Comparison of ENCODE assay signal across 1 cellular context in the genomic region with DNA sequence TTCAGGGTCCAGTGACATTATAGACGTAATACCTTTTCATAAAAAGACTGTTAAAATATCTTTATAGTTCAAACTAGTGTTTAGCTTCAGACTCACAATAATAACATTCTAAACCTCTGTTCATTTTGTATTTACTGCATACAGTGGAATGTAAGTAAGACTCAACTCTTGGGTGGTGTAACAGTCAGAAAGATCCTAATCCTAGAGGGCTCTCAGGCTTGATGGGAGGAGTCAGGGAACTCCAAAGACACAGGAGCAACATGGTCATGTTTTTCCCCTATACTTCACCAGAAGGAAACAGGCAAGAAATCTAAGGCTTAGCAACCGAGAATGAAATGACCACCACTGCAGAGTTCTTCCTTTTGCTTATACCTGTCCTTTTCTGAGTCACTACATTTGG.
TF ChIP-seq lines count a peak whose summit lies in the region.

No MANE protein-coding gene starts in this region.

TF ChIP-seq in H1, 55 proteins besides CTCF, POLR2A, EP300 and RAD21:
- TF ChIP-seq JUND (IDR thresholded peaks at IDR 0.05; ENCODE audit: low read length) (no peak), TAF7 (optimal IDR thresholded peaks at IDR 0.05; ENCODE audit: borderline replicate concordance, low read depth, low read length) (peak; percentile 26)
